ENCODE assay signal across 17 cellular contexts in genomic region chr7:64551375-64552142, GRCh38. TPM values are rescaled to one million over a fixed set of nuclear protein-coding genes. Genes with fewer than 3 reads are reported as not detected.
"Had no signal": no experiment of that assay in that cellular context is flagged by ENCODE, and none has a peak within 500 bp of the region (broad histone marks: within the 10 kb centered on the region; RNA-seq: fewer than 3 reads in every experiment).

No MANE protein-coding gene starts in this region.

- H3K4me3 ChIP-seq: right lobe of liver, smooth muscle cell, testis, upper lobe of right lung had no signal

- H3K27ac Mint-ChIP-seq: activated T-cell treated with anti-CD3 and anti-CD28 coated beads, Interleukin-2, amount 50 U/mL, for 72 hours; memory B cell; progenitor cell of endocrine pancreas; stimulated activated memory B cell treated with anti-CD40 and anti-IgM and Interleukin-4, amounts not matched to agents 10 μg/mL and 1 μg/mL and 100 μg/mL, for 72 hours had no signal

- DNase-seq: activated CD4-positive, alpha-beta T cell treated with anti-CD3 and anti-CD28 coated beads, Interleukin-2, amount 50 U/mL, for 1 hour; activated CD4-positive, CD25-positive, alpha-beta regulatory T cell; activated CD8-positive, alpha-beta memory T cell treated with anti-CD3 and anti-CD28 coated beads, Interleukin-2, amount 50 U/mL, for 48 hours; activated effector memory CD4-positive, alpha-beta T cell treated with anti-CD3 and anti-CD28 coated beads, Interleukin-2, amount 50 U/mL, for 16 hours; activated naive CD4-positive, alpha-beta T cell treated with anti-CD3 and anti-CD28 coated beads, Interleukin-2, amount 50 U/mL, for 16 hours; activated T-cell treated with anti-CD3 and anti-CD28 coated beads, Interleukin-2, amount 50 U/mL, for 72 hours; foreskin keratinocyte; occipital lobe; right lobe of liver; stimulated activated CD4-positive, alpha-beta T cell treated with anti-CD3 and anti-CD28 coated beads, Interleukin-4, amount 100 ng/mL, for 4 hours; T1000; testis; upper lobe of right lung had no signal

- H3K27ac ChIP-seq: foreskin keratinocyte, right lobe of liver, testis, upper lobe of right lung had no signal

- H3K27me3 Mint-ChIP-seq: memory B cell; progenitor cell of endocrine pancreas; stimulated activated memory B cell treated with anti-CD40 and anti-IgM and Interleukin-4, amounts not matched to agents 10 μg/mL and 1 μg/mL and 100 μg/mL, for 72 hours had no signal

- H3K9me3 ChIP-seq: right lobe of liver, testis, upper lobe of right lung had no signal

- H3K4me1 ChIP-seq: foreskin keratinocyte, right lobe of liver, testis, upper lobe of right lung had no signal

- H3K36me3 ChIP-seq: right lobe of liver, upper lobe of right lung had no signal

- ATAC-seq: activated T-cell treated with anti-CD3 and anti-CD28 coated beads, Interleukin-2, amount 50 U/mL, for 72 hours; foreskin keratinocyte; right lobe of liver; stimulated activated memory B cell treated with anti-CD40 and anti-IgM and Interleukin-4, amounts not matched to agents 10 μg/mL and 1 μg/mL and 100 μg/mL, for 72 hours; upper lobe of right lung had no signal

- H3K4me3 Mint-ChIP-seq: activated T-cell treated with anti-CD3 and anti-CD28 coated beads, Interleukin-2, amount 50 U/mL, for 72 hours; memory B cell; stimulated activated memory B cell treated with anti-CD40 and anti-IgM and Interleukin-4, amounts not matched to agents 10 μg/mL and 1 μg/mL and 100 μg/mL, for 72 hours had no signal

- H3K27me3 ChIP-seq: foreskin keratinocyte, right lobe of liver, testis, upper lobe of right lung had no signal

RNA-seq across cellular contexts. Expression of gene ZNF680, which starts 11.3 kb away (rescaled TPM):
- total RNA-seq: smooth muscle cell had no signal
- polyA plus RNA-seq: smooth muscle cell had no signal
